Comparison of ENCODE assay signal across 8 cellular contexts in the genomic region with DNA sequence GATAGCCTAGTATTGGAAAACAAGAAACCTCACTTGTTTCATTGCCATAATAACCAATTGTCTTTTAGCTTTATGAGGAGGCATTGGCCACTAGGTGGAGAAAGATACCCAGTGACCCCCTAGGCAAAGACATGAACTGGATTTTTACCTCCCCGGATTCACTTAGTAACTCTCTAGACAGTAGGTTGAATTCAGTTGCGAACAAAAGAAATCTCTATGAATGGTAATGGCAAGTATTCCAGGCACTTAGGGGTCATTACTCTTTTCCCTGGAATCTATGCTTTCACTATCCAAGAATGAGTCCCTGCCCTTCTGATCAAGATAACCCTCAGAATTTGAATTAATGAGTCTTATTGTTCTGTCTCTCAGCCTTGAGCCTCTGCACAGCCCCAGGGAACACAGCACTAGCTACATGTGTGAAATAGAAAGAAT. TPM values are rescaled to one million over a fixed set of nuclear protein-coding genes. Genes with fewer than 3 reads are reported as not detected.
DNase-seq lines count a peak whose midpoint lies in the region; ATAC-seq and TF ChIP-seq lines count a peak whose summit lies in the region.

No MANE protein-coding gene starts in this region.

- H3K27me3 ChIP-seq in BJ (ENCODE audit: control insufficient read depth, insufficient read depth, low read length) (no peaks in the 10 kb centered on the region), OCI-LY1 (ENCODE audit: insufficient read depth, low read length) (no peaks in the 10 kb centered on the region), neural cell (ENCODE audit: insufficient read depth, low read depth, low read length) (no peaks in the 10 kb centered on the region)

- H3K27ac Mint-ChIP-seq in activated naive CD4-positive, alpha-beta T cell treated with anti-CD3 and anti-CD28 coated beads, Interleukin-2, amount 50 U/mL, for 72 hours = no peak overlapping the region

- H3K9me2 ChIP-seq in OCI-LY1 (ENCODE audit: low read depth, low read length) (no peaks in the 10 kb centered on the region), neural cell (ENCODE audit: insufficient read depth, low read length) (no peaks in the 10 kb centered on the region)

- H3K36me3 Mint-ChIP-seq in activated naive CD4-positive, alpha-beta T cell treated with anti-CD3 and anti-CD28 coated beads, Interleukin-2, amount 50 U/mL, for 72 hours = no peaks in the 10 kb centered on the region

- no peak overlapping the region for H3K4me2 ChIP-seq in OCI-LY1 (ENCODE audit: low read length)
- H3K4me2 ChIP-seq in neural cell (ENCODE audit: low read length) = no peak overlapping the region

- H3K4me1 ChIP-seq in OCI-LY1 (ENCODE audit: insufficient read depth, low read length, severe bottlenecking) = no peaks in the 10 kb centered on the region

- H3K79me2 ChIP-seq in OCI-LY1 (ENCODE audit: insufficient read depth, low read length) (no peaks in the 10 kb centered on the region), neural cell (replicated peaks; ENCODE audit: insufficient read depth, low read length) (no peaks in the 10 kb centered on the region)

- CTCF ChIA-PET in BJ (lab: Yijun Ruan, JAX) = interaction anchor here (0.8 to 5.5 kb wide), 7 partner anchors 29 to 116 kb away, joined by 3 to 46 read pairs (median 4); a partner anchor contains a TSS

- H3K9ac ChIP-seq in OCI-LY1 (ENCODE audit: low read length) (no peak overlapping the region), neural cell (ENCODE audit: low read length) (no peak overlapping the region)

- no peaks in the 10 kb centered on the region for H3K9me3 Mint-ChIP-seq in activated naive CD4-positive, alpha-beta T cell treated with anti-CD3 and anti-CD28 coated beads, Interleukin-2, amount 50 U/mL, for 72 hours

- no peak for TF ChIP-seq EP300 in neural cell (conservative IDR thresholded peaks at IDR 0.05; ENCODE audit: poor library complexity, severe bottlenecking)

- H4K20me1 ChIP-seq in OCI-LY1 (ENCODE audit: insufficient read depth, low read length) (no peaks in the 10 kb centered on the region), neural cell (ENCODE audit: insufficient read depth) (no peaks in the 10 kb centered on the region)

- H3K27ac ChIP-seq in OCI-LY1 (ENCODE audit: low read depth, low read length, poor library complexity, severe bottlenecking) = no peak overlapping the region
- peak overlapping the region; percentile 42 for H3K27ac ChIP-seq in epithelial cell of prostate
- H3K27ac ChIP-seq in neural cell (ENCODE audit: low read length) = no peak overlapping the region

- peak; percentile 28 for TF ChIP-seq RAD21 in neural cell (conservative IDR thresholded peaks at IDR 0.05)

- DNase-seq in BJ (ENCODE audit: low read depth) (peak; percentile 54), HT-29 (ENCODE audit: low spot score) (peak; percentile 36), epithelial cell of prostate (ENCODE audit: low read depth, low spot score) (peak; percentile 59)
- no peak for DNase-seq in activated naive CD4-positive, alpha-beta T cell treated with anti-CD3 and anti-CD28 coated beads, Interleukin-2, amount 50 U/mL, for 72 hours (ENCODE audit: low spot score in 2 of 2)

- H3F3A ChIP-seq in OCI-LY1 (ENCODE audit: insufficient read depth, low read length) (no peaks in the 10 kb centered on the region), neural cell (ENCODE audit: insufficient read depth, low read length, poor library complexity, severe bottlenecking) (no peaks in the 10 kb centered on the region)

- TF ChIP-seq CTCF in BJ (IDR thresholded peaks at IDR 0.05; ENCODE audit: insufficient read depth, low read depth, low read length) (peak; percentile 70), OCI-LY1 (IDR thresholded peaks at IDR 0.05; ENCODE audit: low read length) (peak; percentile 72), neural cell (IDR thresholded peaks at IDR 0.05; ENCODE audit: poor library complexity, severe bottlenecking) (peak; percentile 36)

- H3K36me3 ChIP-seq in BJ (ENCODE audit: control insufficient read depth, insufficient read depth, low read length) = no peaks in the 10 kb centered on the region
- H3K36me3 ChIP-seq in OCI-LY1 (ENCODE audit: insufficient read depth, low read length) = no peaks in the 10 kb centered on the region
- H3K36me3 ChIP-seq in neural cell (ENCODE audit: insufficient read depth, low read length) = no peaks in the 10 kb centered on the region

- POLR2A ChIA-PET in BJ (lab: Charles Lee) = no interaction called here

- H2AFZ ChIP-seq in OCI-LY1 (ENCODE audit: low read length) (no peak overlapping the region), neural cell (ENCODE audit: low read depth, low read length) (no peak overlapping the region)

- no peak overlapping the region for H3K4me3 ChIP-seq in BJ (ENCODE audit: low read depth, low read length)
- H3K4me3 ChIP-seq in OCI-LY1 (ENCODE audit: low read depth, low read length, poor library complexity, severe bottlenecking) = no peak overlapping the region
- H3K4me3 ChIP-seq in neural cell (ENCODE audit: low read length) = no peak overlapping the region

- H3K9me3 ChIP-seq in OCI-LY1 (ENCODE audit: low read length) (no peaks in the 10 kb centered on the region), neural cell (ENCODE audit: low read length) (no peaks in the 10 kb centered on the region)

- ATAC-seq in HG03175 (IDR thresholded peaks at IDR 0.05; ENCODE audit: unreplicated experiment) (no peak), GM21381 (IDR thresholded peaks at IDR 0.05; ENCODE audit: unreplicated experiment) (no peak)
- ATAC-seq in activated naive CD4-positive, alpha-beta T cell treated with anti-CD3 and anti-CD28 coated beads, Interleukin-2, amount 50 U/mL, for 72 hours = no peak

TF ChIP-seq in neural cell, 6 proteins besides CTCF, POLR2A, EP300 and RAD21:
- TF ChIP-seq EZH2 (IDR thresholded peaks at IDR 0.05; ENCODE audit: borderline replicate concordance, insufficient read depth, low read length, poor library complexity, severe bottlenecking) (no peak), POLR2AphosphoS5 (IDR thresholded peaks at IDR 0.05) (no peak), SMC3 (conservative IDR thresholded peaks at IDR 0.05; ENCODE audit: poor library complexity) (peak; percentile 43)

RNA-seq across cellular contexts. Expression of a gene that starts 29.5 kb away (rescaled TPM):
- polyA plus RNA-seq in BJ (2011; rRNA removed) (78.7 and 116 TPM in 2 replicates), neural cell (0.10 TPM in 1 of 2 replicates, not detected in the other)
- polyA minus RNA-seq in BJ (2011; rRNA and poly(A)+ RNA removed) = 72.5 and 98.2 TPM in 2 replicates
- not detected in 2 replicates for total RNA-seq in HT-29 (2014; rRNA removed; shearing (Covaris generic))
- polyA minus RNA-seq in neural cell = 0.24 TPM in 1 of 2 replicates, not detected in the other
- total RNA-seq in activated naive CD4-positive, alpha-beta T cell treated with anti-CD3 and anti-CD28 coated beads, Interleukin-2, amount 50 U/mL, for 72 hours = not detected

Comparison
In these comparisons a context has a peak if more than half of its experiments do, and no peak if none do; other contexts are left out.
1. DNase-seq: peak in BJ (single experiment), HT-29 (single experiment) and epithelial cell of prostate (single experiment); none in activated naive CD4-positive, alpha-beta T cell treated with anti-CD3 and anti-CD28 coated beads, Interleukin-2, amount 50 U/mL, for 72 hours (0 of 2).
2. Peak in every context shown above with its lines, with median percentiles within 50 percentile points of each other: CTCF ChIP-seq.